9 cellular contexts compared by ENCODE assay signal in genomic region chr11:87421422-87421821, GRCh38.
DNase-seq lines count a peak whose midpoint lies in the region; ATAC-seq lines count a peak whose summit lies in the region.
"Had no signal": no experiment of that assay in that cellular context is flagged by ENCODE, and none has a peak within 500 bp of the region (broad histone marks: within the 10 kb centered on the region; RNA-seq: fewer than 3 reads in every experiment).

No MANE protein-coding gene starts in this region.

- no peak overlapping the region for H3K27ac Mint-ChIP-seq in naive thymus-derived CD4-positive, alpha-beta T cell
- H3K27ac Mint-ChIP-seq: activated naive CD4-positive, alpha-beta T cell treated with anti-CD3 and anti-CD28 coated beads, Interleukin-2, amount 50 U/mL, for 24 hours had no signal

- POLR2A ChIA-PET in naive thymus-derived CD4-positive, alpha-beta T cell (lab: Charles Lee): no interaction called here

- CTCF ChIA-PET in naive thymus-derived CD4-positive, alpha-beta T cell (lab: Charles Lee): interaction anchor here (0.6 to 2.4 kb wide), 11 partner anchors 9 to 1194 kb away, joined by 3 to 12 read pairs (median 4); no protein-coding TSS in a partner anchor

- no peaks in the 10 kb centered on the region for H3K27me3 ChIP-seq in naive thymus-derived CD4-positive, alpha-beta T cell (ENCODE audit: control insufficient read depth in 2 of 2, insufficient read depth in 2 of 2, low read length in 2 of 2)

- peaks cover 0 to 12% (median 0%) of the 10 kb centered on the region in 5 donors for H3K27me3 Mint-ChIP-seq in naive thymus-derived CD4-positive, alpha-beta T cell
- H3K27me3 Mint-ChIP-seq: activated naive CD4-positive, alpha-beta T cell treated with anti-CD3 and anti-CD28 coated beads, Interleukin-2, amount 50 U/mL, for 24 hours had no signal

- H3K4me3 Mint-ChIP-seq in naive thymus-derived CD4-positive, alpha-beta T cell: no peak overlapping the region
- H3K4me3 Mint-ChIP-seq: activated naive CD4-positive, alpha-beta T cell treated with anti-CD3 and anti-CD28 coated beads, Interleukin-2, amount 50 U/mL, for 24 hours had no signal

- no peaks in the 10 kb centered on the region for H3K36me3 ChIP-seq in naive thymus-derived CD4-positive, alpha-beta T cell (ENCODE audit: control insufficient read depth in 2 of 3, insufficient read depth in 3 of 3, low read length in 3 of 3)

- ATAC-seq in GM19035 (IDR thresholded peaks at IDR 0.05; ENCODE audit: unreplicated experiment): peak; percentile 81
- peak; percentile 80 for ATAC-seq in HG03103 (IDR thresholded peaks at IDR 0.05; ENCODE audit: low read depth, unreplicated experiment)
- peak; percentile 61 for ATAC-seq in naive thymus-derived CD4-positive, alpha-beta T cell

- DNase-seq in DMS153 (lab: John Stamatoyannopoulos, UW) (peak; percentile 74), NCI-H2081 (lab: John Stamatoyannopoulos, UW) (peak; percentile 65 to 83), UCSD-AML1 (lab: John Stamatoyannopoulos, UW; ENCODE audit: unreplicated experiment) (peak; percentile 26), fibroblast of gingiva (ENCODE audit: low read depth) (peak; percentile 73), GOT3 (lab: John Stamatoyannopoulos, UW) (no peak)
- DNase-seq in naive thymus-derived CD4-positive, alpha-beta T cell: peak in 7 of 9 donors; percentile 12 to 50 (median 27)

- no peak overlapping the region for H3K27ac ChIP-seq in naive thymus-derived CD4-positive, alpha-beta T cell (ENCODE audit: low read depth, low read length)

- H3K9me3 Mint-ChIP-seq in naive thymus-derived CD4-positive, alpha-beta T cell: no peaks in the 10 kb centered on the region
- H3K9me3 Mint-ChIP-seq: activated naive CD4-positive, alpha-beta T cell treated with anti-CD3 and anti-CD28 coated beads, Interleukin-2, amount 50 U/mL, for 24 hours had no signal

- intact Hi-C loops in naive thymus-derived CD4-positive, alpha-beta T cell (cut with micrococcal nuclease): loop anchor here (1.0 to 10.0 kb wide), 6 partner anchors 69 to 1123 kb away; no protein-coding TSS in a partner anchor

- H3K4me1 ChIP-seq in naive thymus-derived CD4-positive, alpha-beta T cell (ENCODE audit: control insufficient read depth in 2 of 2, insufficient read depth in 2 of 2, low read length in 2 of 2): no peaks in the 10 kb centered on the region

- no peaks in the 10 kb centered on the region for H3K36me3 Mint-ChIP-seq in naive thymus-derived CD4-positive, alpha-beta T cell
- H3K36me3 Mint-ChIP-seq: activated naive CD4-positive, alpha-beta T cell treated with anti-CD3 and anti-CD28 coated beads, Interleukin-2, amount 50 U/mL, for 24 hours had no signal

- no peak overlapping the region for H3K4me3 ChIP-seq in naive thymus-derived CD4-positive, alpha-beta T cell (ENCODE audit: low read length)

- H3K4me1 Mint-ChIP-seq in naive thymus-derived CD4-positive, alpha-beta T cell: no peaks in the 10 kb centered on the region
- H3K4me1 Mint-ChIP-seq: activated naive CD4-positive, alpha-beta T cell treated with anti-CD3 and anti-CD28 coated beads, Interleukin-2, amount 50 U/mL, for 24 hours had no signal

- H3K9me3 ChIP-seq in naive thymus-derived CD4-positive, alpha-beta T cell (ENCODE audit: control insufficient read depth in 2 of 3, low read length in 3 of 3): no peaks in the 10 kb centered on the region
